ENCODE assay signal across 9 cellular contexts in genomic region chr6:113886512-113886911, GRCh38. TPM values are rescaled to one million over a fixed set of nuclear protein-coding genes. Genes with fewer than 3 reads are reported as not detected.
"Had no signal": no experiment of that assay in that cellular context is flagged by ENCODE, and none has a peak within 500 bp of the region (broad histone marks: within the 10 kb centered on the region; RNA-seq: fewer than 3 reads in every experiment).

No MANE protein-coding gene starts in this region.

- DNase-seq: GDM1, GF-D8 had no signal

- H3K4me3 ChIP-seq: GM12878 had no signal

- ATAC-seq: GM12878 had no signal

- FAIRE-seq: G401.6, GM12878, GM12891, GM12892, GM18507, GM19239 had no signal

RNA-seq across cellular contexts. Expression of gene MARCKS, which starts 29.4 kb away (rescaled TPM):
- total RNA-seq: G401 had no signal
